8 cellular contexts compared by ENCODE assay signal in genomic region chr1:53328009-53328489, GRCh38. TPM values are rescaled to one million over a fixed set of nuclear protein-coding genes. Genes with fewer than 3 reads are reported as not detected.
DNase-seq lines count a peak whose midpoint lies in the region; ATAC-seq, FAIRE-seq and TF ChIP-seq lines count a peak whose summit lies in the region.

Gene LRP8 (minus strand): TSS chr1:53328070. CDS start chr1:53327912, 158 bp downstream.

- peak; percentile 23 for ATAC-seq in DND-41 (ENCODE audit: insufficient read depth, low read depth)
- ATAC-seq in GM21786 (IDR thresholded peaks at IDR 0.05; ENCODE audit: unreplicated experiment): peak; percentile 29
- ATAC-seq in activated naive CD8-positive, alpha-beta T cell treated with anti-CD3 and anti-CD28 coated beads, Interleukin-2, amount 10 ng/mL, durations not matched to agents 7 days and 5 days (ENCODE audit: low read depth): peak; percentile 37
- peak; percentile 44 to 58 (median 53) for ATAC-seq in psoas muscle

- H3K9me3 Mint-ChIP-seq in activated naive CD8-positive, alpha-beta T cell treated with anti-CD3 and anti-CD28 coated beads, Interleukin-2, amount 10 ng/mL, durations not matched to agents 7 days and 5 days: no peaks in the 10 kb centered on the region

- no peaks in the 10 kb centered on the region for H3K9me2 ChIP-seq in SU-DHL-6 (replicated peaks; ENCODE audit: insufficient read depth, low read length)

- H4K20me1 ChIP-seq in DND-41 (ENCODE audit: insufficient read depth, low read length): peaks cover 27% of the 10 kb centered on the region
- H4K20me1 ChIP-seq in SU-DHL-6 (ENCODE audit: low read depth, low read length): peaks cover 3% of the 10 kb centered on the region; the same call in 1 of the 2 replicates

- H3K27me3 ChIP-seq in DND-41 (ENCODE audit: insufficient read depth, low read length, poor library complexity) (no peaks in the 10 kb centered on the region), SU-DHL-6 (ENCODE audit: low read length) (no peaks in the 10 kb centered on the region), psoas muscle (ENCODE audit: insufficient read depth in 3 of 3, low read length in 2 of 3) (no peaks in the 10 kb centered on the region)

- intact Hi-C loops in cardiac septum (cut with DNase I) (no loop called here), psoas muscle (cut with DNase I) (no loop called here)

- peaks cover 16% of the 10 kb centered on the region for H3K36me3 Mint-ChIP-seq in activated naive CD8-positive, alpha-beta T cell treated with anti-CD3 and anti-CD28 coated beads, Interleukin-2, amount 10 ng/mL, durations not matched to agents 7 days and 5 days

- H2AFZ ChIP-seq in DND-41 (ENCODE audit: low read depth, low read length): peak within 1 kb of the TSS; percentile 98
- H2AFZ ChIP-seq in SU-DHL-6 (ENCODE audit: low read depth, low read length, severe bottlenecking): peak within 1 kb of the TSS; percentile 81

- H3F3A ChIP-seq in SU-DHL-6 (ENCODE audit: insufficient read depth): peaks cover 9% of the 10 kb centered on the region

- peak; percentile 87 for FAIRE-seq in urothelium cell line (lab: Jason Lieb, UNC)

- H3K27ac Mint-ChIP-seq in activated naive CD8-positive, alpha-beta T cell treated with anti-CD3 and anti-CD28 coated beads, Interleukin-2, amount 10 ng/mL, durations not matched to agents 7 days and 5 days: peak within 1 kb of the TSS; percentile 99

- H3K27ac ChIP-seq in DND-41 (ENCODE audit: low read length): peak within 1 kb of the TSS; percentile 95
- peak within 1 kb of the TSS; percentile 93 for H3K27ac ChIP-seq in SU-DHL-6 (ENCODE audit: low read depth, low read length)
- H3K27ac ChIP-seq in psoas muscle: no peak within 1 kb of the TSS

- peak within 1 kb of the TSS; percentile 93 for H3K9ac ChIP-seq in DND-41 (ENCODE audit: low read depth, low read length)
- H3K9ac ChIP-seq in SU-DHL-6 (ENCODE audit: low read length): peak within 1 kb of the TSS; percentile 97

- H3K4me1 ChIP-seq in DND-41 (ENCODE audit: insufficient read depth, low read length) (peaks cover 41% of the 10 kb centered on the region), psoas muscle (peaks cover 9% of the 10 kb centered on the region)

- TF ChIP-seq CTCF in DND-41 (IDR thresholded peaks at IDR 0.05; ENCODE audit: borderline replicate concordance, extremely low read depth, low read length, poor library complexity, severe bottlenecking): no peak
- TF ChIP-seq CTCF in SU-DHL-6 (IDR thresholded peaks at IDR 0.05; ENCODE audit: insufficient read depth, low read length, poor library complexity, severe bottlenecking): no peak
- no peak for TF ChIP-seq CTCF in psoas muscle (IDR thresholded peaks at IDR 0.05)

- H3K79me2 ChIP-seq in DND-41 (ENCODE audit: insufficient read depth, low read length) (peaks cover 47% of the 10 kb centered on the region), SU-DHL-6 (ENCODE audit: insufficient read depth, low read length) (peaks cover 46% of the 10 kb centered on the region)

- no peaks in the 10 kb centered on the region for H3K27me3 Mint-ChIP-seq in activated naive CD8-positive, alpha-beta T cell treated with anti-CD3 and anti-CD28 coated beads, Interleukin-2, amount 10 ng/mL, durations not matched to agents 7 days and 5 days

- POLR2A ChIA-PET in activated naive CD8-positive, alpha-beta T cell treated with anti-CD3 and anti-CD28 coated beads, Interleukin-2, amount 10 ng/mL, durations not matched to agents 7 days and 5 days (lab: Charles Lee): interaction anchor here (1.0 to 4.9 kb wide), 4 partner anchors 40 to 85 kb away, joined by 4 to 76 read pairs (median 12); no protein-coding TSS in a partner anchor

- H3K4me2 ChIP-seq in DND-41 (ENCODE audit: insufficient read depth, low read length) (peak within 1 kb of the TSS; percentile 98), SU-DHL-6 (ENCODE audit: low read depth, low read length, poor library complexity, severe bottlenecking) (peak within 1 kb of the TSS; percentile 89)

- H3K4me3 Mint-ChIP-seq in activated naive CD8-positive, alpha-beta T cell treated with anti-CD3 and anti-CD28 coated beads, Interleukin-2, amount 10 ng/mL, durations not matched to agents 7 days and 5 days: peak within 1 kb of the TSS; percentile 100

- DNase-seq in DND-41 (peak; percentile 80), M059J (ENCODE audit: low read depth) (peak; percentile 65), cardiac septum (ENCODE audit: low spot score) (peak; percentile 77), psoas muscle (peak; percentile 81 to 86), urothelium cell line (ENCODE audit: low spot score) (peak; percentile 93)
- DNase-seq in activated naive CD8-positive, alpha-beta T cell treated with anti-CD3 and anti-CD28 coated beads, Interleukin-2, amount 10 ng/mL, durations not matched to agents 7 days and 5 days: peak; percentile 89

- H3K36me3 ChIP-seq in DND-41 (ENCODE audit: insufficient read depth, low read length) (peaks cover 29% of the 10 kb centered on the region), SU-DHL-6 (ENCODE audit: low read length) (peaks cover 8% of the 10 kb centered on the region), psoas muscle (ENCODE audit: insufficient read depth in 1 of 2, low read depth in 1 of 2) (no peaks in the 10 kb centered on the region)

- H3K4me1 Mint-ChIP-seq in activated naive CD8-positive, alpha-beta T cell treated with anti-CD3 and anti-CD28 coated beads, Interleukin-2, amount 10 ng/mL, durations not matched to agents 7 days and 5 days: peaks cover 37% of the 10 kb centered on the region

- 6 to 26% (median 15%) methylated on average over 14 to 46 of the region's 50 CpGs for WGBS in psoas muscle, 3 donors

- H3K4me3 ChIP-seq in DND-41 (ENCODE audit: low read depth in 1 of 2, low read length in 2 of 2) (peak within 1 kb of the TSS; percentile 85 to 94), SU-DHL-6 (ENCODE audit: insufficient read depth, low read length, poor library complexity, severe bottlenecking) (peak within 1 kb of the TSS; percentile 95), psoas muscle (peak within 1 kb of the TSS; percentile 74)

- no peaks in the 10 kb centered on the region for H3K9me3 ChIP-seq in DND-41 (ENCODE audit: insufficient read depth, low read length, severe bottlenecking)
- H3K9me3 ChIP-seq in SU-DHL-6 (ENCODE audit: insufficient read depth, low read length): no peaks in the 10 kb centered on the region
- no peaks in the 10 kb centered on the region for H3K9me3 ChIP-seq in psoas muscle

RNA-seq across cellular contexts. Expression of gene LRP8, which starts in this region (rescaled TPM):
- 36.0 and 57.4 TPM in 2 replicates for total RNA-seq in M059J (2014; rRNA removed; shearing (Covaris generic))
- total RNA-seq in activated naive CD8-positive, alpha-beta T cell treated with anti-CD3 and anti-CD28 coated beads, Interleukin-2, amount 10 ng/mL, durations not matched to agents 7 days and 5 days: 10 to 100 TPM; 45.0 to 54.3 TPM
- total RNA-seq in cardiac septum (2.3 TPM), psoas muscle (1 to 10 TPM in 2 of 4 donors, under 1 TPM in 2; 0.79 to 2.4 (median 1.1) TPM)
- 1 to 10 TPM in 1 of 3 donors, under 1 TPM in 2; 0.17 to 1.2 (median 0.94) TPM for polyA plus RNA-seq in psoas muscle

Comparison
In these comparisons a context has a peak if more than half of its experiments do, and no peak if none do; other contexts are left out.
1. RNA of gene LRP8 (total RNA-seq): 36.0 to 57.4 TPM in M059J and 45.0 to 54.3 TPM in activated naive CD8-positive, alpha-beta T cell treated with anti-CD3 and anti-CD28 coated beads, Interleukin-2, amount 10 ng/mL, durations not matched to agents 7 days and 5 days; 2.3 TPM in cardiac septum (single experiment) and 0.79 to 2.4 TPM in psoas muscle; every median in the first group is over 10 times any median in the second.
2. Peak in every context shown above with its lines, with median percentiles within 50 percentile points of each other: ATAC-seq, DNase-seq and H3K4me3 ChIP-seq.